Comparison of ENCODE assay signal across 16 cellular contexts in the genomic region with DNA sequence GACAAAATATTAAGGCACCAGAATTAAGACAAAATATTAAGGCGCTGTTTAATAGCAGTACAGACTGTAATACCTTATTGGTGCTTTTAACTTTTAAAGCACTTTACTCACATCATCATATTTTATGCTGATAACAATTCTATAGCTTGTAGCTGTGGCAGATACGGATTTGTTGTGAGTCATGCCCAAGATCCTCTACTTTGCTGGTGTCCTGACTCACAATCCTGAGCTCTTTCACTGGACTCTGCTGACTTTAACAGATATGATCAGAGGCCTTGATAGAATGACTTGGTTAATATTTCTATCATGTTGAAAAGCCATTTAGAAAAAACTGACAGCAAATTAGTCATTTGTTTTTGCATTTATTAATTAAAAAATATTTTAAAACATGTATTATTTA.
"Had no signal": no experiment of that assay in that cellular context is flagged by ENCODE, and none has a peak within 500 bp of the region (broad histone marks: within the 10 kb centered on the region; RNA-seq: fewer than 3 reads in every experiment).

No MANE protein-coding gene starts in this region.

- H3K9me3 ChIP-seq: right lobe of liver, testis, upper lobe of left lung had no signal

- DNase-seq: activated CD4-positive, alpha-beta T cell treated with anti-CD3 and anti-CD28 coated beads, Interleukin-2, amount 50 U/mL, for 4 hours; activated gamma-delta T cell treated with Interleukin-2 at 50 U/mL for 16 hours; amniotic stem cell; effector memory CD8-positive, alpha-beta T cell; foreskin fibroblast; hypothalamus; kidney; right lobe of liver; small intestine; stimulated activated CD4-positive, alpha-beta T cell treated with anti-CD3 and anti-CD28 coated beads, Interleukin-4, amount 100 ng/mL, for 1 hour; stimulated activated naive CD8-positive, alpha-beta T cell treated with anti-CD3 and anti-CD28 coated beads, Interleukin-15, amount 100 ng/mL, for 72 hours; SW 1271; T-helper 2 cell; testis; upper lobe of left lung had no signal

- H3K27me3 ChIP-seq: right lobe of liver, testis, upper lobe of left lung had no signal

- H3K4me3 ChIP-seq: right lobe of liver, testis, upper lobe of left lung had no signal

- ATAC-seq: effector memory CD8-positive, alpha-beta T cell; left lobe of liver; right lobe of liver; stimulated activated naive CD8-positive, alpha-beta T cell treated with anti-CD3 and anti-CD28 coated beads, Interleukin-15, amount 100 ng/mL, for 72 hours had no signal

- H3K36me3 ChIP-seq: right lobe of liver, upper lobe of left lung had no signal

- H3K27ac ChIP-seq: right lobe of liver, testis, upper lobe of left lung had no signal

- H3K4me1 ChIP-seq: right lobe of liver, testis, upper lobe of left lung had no signal
